ENCODE assay signal across 18 cellular contexts in the genomic region with DNA sequence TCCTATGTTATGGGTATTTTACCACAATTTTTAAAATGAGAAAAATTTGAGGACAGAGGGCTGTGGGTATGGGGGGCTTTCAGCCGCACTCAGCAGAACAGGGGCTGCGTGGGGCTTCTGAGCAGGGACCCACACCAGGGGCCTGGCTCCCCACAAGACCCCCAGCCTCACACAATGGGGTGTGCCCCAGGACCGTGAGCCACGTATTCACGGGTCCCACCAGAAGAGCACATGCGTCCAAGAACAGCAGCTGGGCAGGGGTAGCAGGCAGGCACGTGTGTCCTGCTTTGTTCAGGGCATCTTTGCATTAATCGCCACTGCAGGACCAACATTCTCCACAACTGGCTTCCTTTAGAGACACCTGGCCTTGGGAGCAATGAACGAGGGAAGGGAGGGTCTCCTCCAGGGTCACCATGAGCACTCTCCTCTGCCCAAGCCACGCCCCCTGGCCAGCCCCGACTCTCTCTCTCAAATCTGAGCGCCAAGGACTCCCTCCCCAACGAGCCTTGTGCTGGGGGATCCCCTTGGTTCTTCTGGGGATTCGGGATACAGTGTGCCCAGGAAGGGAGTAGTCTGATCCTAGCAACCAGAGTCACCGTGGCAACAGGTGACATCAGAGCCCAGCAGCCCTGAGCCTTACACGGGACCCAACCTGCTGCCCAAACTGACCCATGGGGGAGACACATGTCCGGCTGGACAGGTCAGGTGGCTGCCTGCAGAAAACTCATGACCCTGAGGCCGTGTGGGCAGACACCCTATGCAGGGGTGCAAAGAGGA. TPM values are rescaled to one million over a fixed set of nuclear protein-coding genes. Genes with fewer than 3 reads are reported as not detected.
A peak's percentile ranks its signal among the peaks of the same experiment; 100 is the strongest.
DNase-seq lines count a peak whose midpoint lies in the region; ATAC-seq and TF ChIP-seq lines count a peak whose summit lies in the region.
"Had no signal": no experiment of that assay in that cellular context is flagged by ENCODE, and none has a peak within 500 bp of the region (broad histone marks: within the 10 kb centered on the region; RNA-seq: fewer than 3 reads in every experiment).

No MANE protein-coding gene starts in this region.

- POLR2A ChIA-PET in SK-N-SH (lab: Yijun Ruan, JAX) = no interaction called here

- H2AFZ ChIP-seq in SK-N-SH (ENCODE audit: low read depth) = no peak overlapping the region

- H3K4me3 ChIP-seq in SK-N-SH (ENCODE audit: low read depth in 2 of 2, low read length in 1 of 2) = no peak overlapping the region
- no peak overlapping the region for H3K4me3 ChIP-seq in transverse colon
- H3K4me3 ChIP-seq: heart right ventricle, prostate gland, SJCRH30 had no signal

- H3K79me2 ChIP-seq in SK-N-SH (ENCODE audit: insufficient read depth) = peaks cover 7% of the 10 kb centered on the region

- H3K9ac ChIP-seq in SK-N-SH = no peak overlapping the region

- CTCF ChIA-PET in SK-N-SH (lab: Yijun Ruan, JAX) = interaction anchor here (1.9 to 2.2 kb wide), 3 partner anchors 70 to 76 kb away, joined by 6 to 17 read pairs (median 8); no protein-coding TSS in a partner anchor

- H4K20me1 ChIP-seq in SK-N-SH (ENCODE audit: insufficient read depth) = no peaks in the 10 kb centered on the region

- 76% methylated on average over 15 of the region's 18 CpGs for WGBS in SK-N-SH (ENCODE audit: low lambda C conversion rate)
- 33% methylated on average over 16 of the region's 18 CpGs; no CpG with 5 or more reads in 1 of the 2 donors for WGBS in transverse colon (ENCODE audit: low coverage in 1 of 2), 2 donors

- DNase-seq in SK-N-SH (no peak), SK-MEL-5 (ENCODE audit: low read depth, low spot score) (peak; percentile 50), left kidney (ENCODE audit: low read depth, low spot score) (peak; percentile 36), transverse colon (peak; percentile 12), substantia nigra (lab: John Stamatoyannopoulos, UW) (no peak)
- DNase-seq in activated CD4-positive, alpha-beta T cell treated with anti-CD3 and anti-CD28 coated beads for 48 hours = no peak
- DNase-seq: activated naive CD4-positive, alpha-beta T cell treated with Interleukin-2 at 50 U/mL for 16 hours; heart right ventricle; KBM-7; NCI-H2029 treated with DMSO at 0.1 percent for 48 hours; NCI-H510A; SJCRH30; stimulated activated CD4-positive, alpha-beta T cell treated with anti-CD3 and anti-CD28 coated beads, Interleukin-12 subunit alpha, Interleukin-12 subunit beta, amount 100 ng/mL, for 4 hours had no signal

- H3K9me3 ChIP-seq in SK-N-SH (no peaks in the 10 kb centered on the region), transverse colon (no peaks in the 10 kb centered on the region)
- H3K9me3 ChIP-seq: heart right ventricle, prostate gland, SJCRH30 had no signal

- peaks cover 0 to 20% of the 10 kb centered on the region in 2 experiments; a peak in 1 of 4 replicates for H3K4me1 ChIP-seq in SK-N-SH (ENCODE audit: control insufficient read depth in 1 of 2, insufficient read depth in 2 of 2, low read depth in 1 of 2, low read length in 1 of 2)
- no peaks in the 10 kb centered on the region for H3K4me1 ChIP-seq in transverse colon
- H3K4me1 ChIP-seq: heart right ventricle, prostate gland had no signal

- H3F3A ChIP-seq in SK-N-SH (replicated peaks; ENCODE audit: insufficient read depth) = peaks cover 7% of the 10 kb centered on the region

- H3K27me3 ChIP-seq in SK-N-SH (ENCODE audit: insufficient read depth) (no peaks in the 10 kb centered on the region), transverse colon (peaks cover 11% of the 10 kb centered on the region)
- H3K27me3 ChIP-seq: SJCRH30 had no signal

- H3K36me3 ChIP-seq in SK-N-SH (replicated peaks in 1 of 2; ENCODE audit: control insufficient read depth in 1 of 2, insufficient read depth in 2 of 2, low read length in 1 of 2) = no peaks in the 10 kb centered on the region
- no peaks in the 10 kb centered on the region for H3K36me3 ChIP-seq in transverse colon
- H3K36me3 ChIP-seq: heart right ventricle, prostate gland, SJCRH30 had no signal

- intact Hi-C loops in transverse colon (cut with DNase I; ENCODE audit: low total_unique reads) = loop anchor here (10.0 kb wide), 1 partner anchor 590 kb away; no protein-coding TSS in a partner anchor

- no peak for TF ChIP-seq POLR2A in transverse colon (IDR thresholded peaks at IDR 0.05)

- ATAC-seq in SK-N-SH treated with all-trans-retinoic acid at 6 μM for 48 hours (no peak; the same call in 2 of the 3 replicates), HG03442 (IDR thresholded peaks at IDR 0.05; ENCODE audit: unreplicated experiment) (no peak)
- ATAC-seq: activated CD4-positive, CD25-positive, alpha-beta regulatory T cell treated with anti-CD3 and anti-CD28 coated beads, Interleukin-2, amount 50 U/mL, for 24 hours had no signal

- TF ChIP-seq CTCF in SK-N-SH (IDR thresholded peaks at IDR 0.05) (no peak), transverse colon (IDR thresholded peaks at IDR 0.05) (no peak)

- in situ Hi-C loops in SK-MEL-5 (cut with HindIII; ENCODE audit: low pct_unique_long_range_greater_than_20kb, low sequenced_read_pairs) (no loop called here), transverse colon (cut with MboI; ENCODE audit: low pct_ligation_motif_present in 1 of 4, low pct_unique_long_range_greater_than_20kb in 1 of 4, low sequenced_read_pairs in 3 of 4) (no loop called here)

- H3K4me2 ChIP-seq in SK-N-SH = no peak overlapping the region

- TF ChIP-seq EP300 in SK-N-SH (IDR thresholded peaks at IDR 0.05; ENCODE audit: borderline replicate concordance in 1 of 2, low read depth in 1 of 2, low read length in 1 of 2) (no peak), transverse colon (IDR thresholded peaks at IDR 0.05; ENCODE audit: low read depth) (no peak)

- H3K27ac ChIP-seq in SK-N-SH (ENCODE audit: low read depth in 2 of 2, low read length in 1 of 2) = no peak overlapping the region
- H3K27ac ChIP-seq in transverse colon = no peak overlapping the region
- H3K27ac ChIP-seq in substantia nigra (ENCODE audit: low read depth, low read length, poor library complexity, severe bottlenecking) = no peak overlapping the region
- H3K27ac ChIP-seq: heart right ventricle, HL-60, prostate gland, SJCRH30 had no signal

- no peaks in the 10 kb centered on the region for H3K9me2 ChIP-seq in SK-N-SH

- TF ChIP-seq RAD21 in SK-N-SH (IDR thresholded peaks at IDR 0.05; ENCODE audit: low read length) = no peak

TF ChIP-seq in SK-N-SH, 30 proteins besides CTCF, POLR2A, EP300 and RAD21:
- no peak for TF ChIP-seq SIN3A (IDR thresholded peaks at IDR 0.05; ENCODE audit: borderline replicate concordance, low read depth, low read length)
- TF ChIP-seq RFX5 (IDR thresholded peaks at IDR 0.05; ENCODE audit: low read length) = peak; percentile 97

TF ChIP-seq in SK-N-SH treated with all-trans-retinoic acid at 6 μM for 48 hours, 23 proteins besides CTCF, POLR2A, EP300 and RAD21 (continues in another document):
- no peak for TF ChIP-seq GLIS3 (CRISPR knock-in tag; IDR thresholded peaks at IDR 0.05)
- TF ChIP-seq TCF4 (CRISPR knock-in tag; IDR thresholded peaks at IDR 0.05; ENCODE audit: borderline replicate concordance) = no peak
- TF ChIP-seq BACH2 (CRISPR knock-in tag; IDR thresholded peaks at IDR 0.05; ENCODE audit: borderline replicate concordance) = no peak
- TF ChIP-seq ZFP3 (CRISPR knock-in tag; IDR thresholded peaks at IDR 0.05) = no peak
- no peak for TF ChIP-seq OSR1 (CRISPR knock-in tag; IDR thresholded peaks at IDR 0.05)
- TF ChIP-seq ZNF565 (CRISPR knock-in tag; conservative IDR thresholded peaks at IDR 0.05; ENCODE audit: low read depth) = no peak
- TF ChIP-seq RARB (CRISPR knock-in tag; IDR thresholded peaks at IDR 0.05) = no peak
- no peak for TF ChIP-seq PPARA (CRISPR knock-in tag; IDR thresholded peaks at IDR 0.05; ENCODE audit: borderline replicate concordance)
- no peak for TF ChIP-seq CSDC2 (CRISPR knock-in tag; IDR thresholded peaks at IDR 0.05)
- no peak for TF ChIP-seq ARNTL (CRISPR knock-in tag; IDR thresholded peaks at IDR 0.05; ENCODE audit: borderline replicate concordance, low read depth)

RNA-seq across cellular contexts. Expression of a gene that starts 7.4 kb away (rescaled TPM):
- polyA plus RNA-seq in SK-N-SH (2012; rRNA removed) = 659 and 713 TPM in 2 replicates
- 317 and 453 TPM in 2 replicates for polyA plus RNA-seq in SK-N-SH (2012; cell fraction: cytosol; rRNA removed)
- polyA plus RNA-seq in SK-N-SH (2012; cell fraction: nucleus; rRNA removed) = 442 and 463 TPM in 2 replicates
- total RNA-seq in SK-MEL-5 (2014; rRNA removed; shearing (Covaris generic)) = 101 and 106 TPM in 2 replicates
- polyA plus RNA-seq in SK-MEL-5 (2015; cell fraction: cytosol; rRNA removed) = 481 and 514 TPM in 2 replicates
- polyA plus RNA-seq in SK-MEL-5 (2015; cell fraction: nucleus; rRNA removed) = 113 and 122 TPM in 2 replicates
- 100 to 1,000 TPM; 303 to 452 (median 375) TPM for total RNA-seq in transverse colon

RNA-seq across cellular contexts. Expression of a gene that starts 28.0 kb away (rescaled TPM):
- 28.6 and 42.9 TPM in 2 replicates for polyA plus RNA-seq in SK-N-SH (2012; rRNA removed)
- 17.8 and 24.9 TPM in 2 replicates for polyA plus RNA-seq in SK-N-SH (2012; cell fraction: cytosol; rRNA removed)
- 107 and 195 TPM in 2 replicates for polyA plus RNA-seq in SK-N-SH (2012; cell fraction: nucleus; rRNA removed)
- 7.8 and 11.1 TPM in 2 replicates for total RNA-seq in SK-MEL-5 (2014; rRNA removed; shearing (Covaris generic))
- 13.5 and 17.3 TPM in 2 replicates for polyA plus RNA-seq in SK-MEL-5 (2015; cell fraction: cytosol; rRNA removed)
- polyA plus RNA-seq in SK-MEL-5 (2015; cell fraction: nucleus; rRNA removed) = 47.1 and 47.3 TPM in 2 replicates
- 10 to 100 TPM; 11.6 to 17.1 (median 15.7) TPM for total RNA-seq in transverse colon

RNA-seq across cellular contexts. Expression of a gene that starts 34.0 kb away (rescaled TPM):
- 70.3 and 75.3 TPM in 2 replicates for polyA plus RNA-seq in SK-N-SH (2012; rRNA removed)
- 27.2 and 49.1 TPM in 2 replicates for polyA plus RNA-seq in SK-N-SH (2012; cell fraction: cytosol; rRNA removed)
- polyA plus RNA-seq in SK-N-SH (2012; cell fraction: nucleus; rRNA removed) = 185 and 306 TPM in 2 replicates
- total RNA-seq in SK-MEL-5 (2014; rRNA removed; shearing (Covaris generic)) = 55.2 and 59.6 TPM in 2 replicates
- polyA plus RNA-seq in SK-MEL-5 (2015; cell fraction: cytosol; rRNA removed) = 66.1 and 80.4 TPM in 2 replicates
- polyA plus RNA-seq in SK-MEL-5 (2015; cell fraction: nucleus; rRNA removed) = 110 and 139 TPM in 2 replicates
- total RNA-seq in transverse colon = 10 to 100 TPM; 47.1 to 95.5 (median 77.1) TPM

Comparison
In these comparisons a context has a peak if more than half of its experiments do, and no peak if none do; other contexts are left out.
1. DNase-seq: peak in SK-MEL-5 (single experiment), left kidney (single experiment) and transverse colon (single experiment); none in SK-N-SH (single experiment), activated CD4-positive, alpha-beta T cell treated with anti-CD3 and anti-CD28 coated beads for 48 hours (single experiment) and substantia nigra (0 of 49).